26 cellular contexts compared by ENCODE assay signal in the genomic region with DNA sequence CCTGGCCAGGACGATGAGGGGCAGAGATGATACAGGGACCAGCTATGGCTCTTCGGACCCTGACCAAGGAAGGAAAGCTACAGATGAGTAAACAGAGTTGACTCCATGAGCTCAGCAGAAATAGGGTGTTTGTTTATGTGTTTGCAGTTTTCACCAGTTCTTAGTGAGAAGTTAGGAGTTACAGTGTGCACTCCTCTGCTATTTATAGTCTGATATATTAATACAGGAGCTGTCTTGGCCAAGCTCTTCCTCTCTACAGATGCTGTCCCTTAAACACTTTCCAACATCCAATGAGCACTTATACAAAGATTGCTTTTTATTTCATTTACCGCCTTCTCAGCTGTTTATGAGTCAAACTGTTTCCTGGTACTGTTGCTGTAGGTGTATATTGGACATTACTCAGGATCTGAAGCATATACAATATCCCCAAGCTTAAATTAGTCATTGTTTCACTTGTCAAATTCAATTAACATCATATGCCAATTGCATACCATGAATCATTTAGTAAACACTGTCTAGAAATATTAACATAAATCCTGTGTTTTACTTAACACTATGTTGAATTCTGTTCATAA.
DNase-seq lines count a peak whose midpoint lies in the region; ATAC-seq and TF ChIP-seq lines count a peak whose summit lies in the region.
"Had no signal": no experiment of that assay in that cellular context is flagged by ENCODE, and none has a peak within 500 bp of the region (broad histone marks: within the 10 kb centered on the region; RNA-seq: fewer than 3 reads in every experiment).

No MANE protein-coding gene starts in this region.

- no peaks in the 10 kb centered on the region for H3K27me3 Mint-ChIP-seq in activated naive CD8-positive, alpha-beta T cell treated with anti-CD3 and anti-CD28 coated beads, Interleukin-2, amount 50 U/mL, for 24 hours
- no peaks in the 10 kb centered on the region for H3K27me3 Mint-ChIP-seq in activated naive CD8-positive, alpha-beta T cell treated with anti-CD3 and anti-CD28 coated beads for 36 hours
- H3K27me3 Mint-ChIP-seq: activated B cell treated with CpG ODN at 0.5 μM for 24 hours; activated naive CD4-positive, alpha-beta T cell treated with anti-CD3 and anti-CD28 coated beads, Interleukin-2, amount 50 U/mL, for 24 hours; B cell; CD8-positive, alpha-beta memory T cell; stimulated activated naive CD8-positive, alpha-beta T cell treated with anti-CD3 and anti-CD28 coated beads, Interleukin-15, Interleukin-2, amounts not matched to agents 100 ng/mL and 50 ng/mL, for 24 hours had no signal

- BruUV-seq in A673 (replicated peaks; lab: Mats Ljungman, UMichigan) = no TSS peak

- no peaks in the 10 kb centered on the region for H3K4me1 Mint-ChIP-seq in activated naive CD8-positive, alpha-beta T cell treated with anti-CD3 and anti-CD28 coated beads, Interleukin-2, amount 50 U/mL, for 24 hours
- H3K4me1 Mint-ChIP-seq in activated naive CD8-positive, alpha-beta T cell treated with anti-CD3 and anti-CD28 coated beads for 36 hours = no peaks in the 10 kb centered on the region
- H3K4me1 Mint-ChIP-seq: activated B cell treated with CpG ODN at 0.5 μM for 24 hours; activated naive CD4-positive, alpha-beta T cell treated with anti-CD3 and anti-CD28 coated beads, Interleukin-2, amount 50 U/mL, for 24 hours; B cell; CD8-positive, alpha-beta memory T cell had no signal

- H3K27me3 ChIP-seq in A673 (replicated peaks; ENCODE audit: insufficient read depth, low read depth, low read length, poor library complexity) = no peaks in the 10 kb centered on the region
- H3K27me3 ChIP-seq: dorsolateral prefrontal cortex, uterus had no signal

- no peaks in the 10 kb centered on the region for H3K4me1 ChIP-seq in A673 (ENCODE audit: insufficient read depth, low read length, poor library complexity, severe bottlenecking)
- H3K4me1 ChIP-seq: prostate gland, uterus had no signal

- CTCF ChIA-PET in A673 (lab: Charles Lee) = no interaction called here

- H3K9me3 Mint-ChIP-seq in activated naive CD8-positive, alpha-beta T cell treated with anti-CD3 and anti-CD28 coated beads, Interleukin-2, amount 50 U/mL, for 24 hours = peaks cover 9% of the 10 kb centered on the region
- H3K9me3 Mint-ChIP-seq in activated naive CD8-positive, alpha-beta T cell treated with anti-CD3 and anti-CD28 coated beads for 36 hours = peaks cover 7% of the 10 kb centered on the region
- H3K9me3 Mint-ChIP-seq: activated B cell treated with CpG ODN at 0.5 μM for 24 hours; activated naive CD4-positive, alpha-beta T cell treated with anti-CD3 and anti-CD28 coated beads, Interleukin-2, amount 50 U/mL, for 24 hours had no signal

- ATAC-seq in activated naive CD8-positive, alpha-beta T cell treated with anti-CD3 and anti-CD28 coated beads, Interleukin-2, amount 50 U/mL, for 24 hours = peak; percentile 54
- ATAC-seq: K562, left lobe of liver, PC-3 had no signal

- intact Hi-C loops in A673 (cut with micrococcal nuclease; ENCODE audit: unreplicated experiment) = no loop called here

- no peaks in the 10 kb centered on the region for H3K36me3 Mint-ChIP-seq in activated naive CD8-positive, alpha-beta T cell treated with anti-CD3 and anti-CD28 coated beads, Interleukin-2, amount 50 U/mL, for 24 hours (ENCODE audit: low read depth)
- H3K36me3 Mint-ChIP-seq in activated naive CD8-positive, alpha-beta T cell treated with anti-CD3 and anti-CD28 coated beads for 36 hours = peaks cover 3% of the 10 kb centered on the region
- H3K36me3 Mint-ChIP-seq: CD8-positive, alpha-beta memory T cell had no signal

- H3K4me3 Mint-ChIP-seq in activated naive CD8-positive, alpha-beta T cell treated with anti-CD3 and anti-CD28 coated beads, Interleukin-2, amount 50 U/mL, for 24 hours = no peak overlapping the region
- H3K4me3 Mint-ChIP-seq in activated naive CD8-positive, alpha-beta T cell treated with anti-CD3 and anti-CD28 coated beads for 36 hours = no peak overlapping the region
- H3K4me3 Mint-ChIP-seq: activated B cell treated with CpG ODN at 0.5 μM for 24 hours; activated naive CD4-positive, alpha-beta T cell treated with anti-CD3 and anti-CD28 coated beads, Interleukin-2, amount 50 U/mL, for 24 hours; B cell; CD8-positive, alpha-beta memory T cell; stimulated activated naive CD8-positive, alpha-beta T cell treated with anti-CD3 and anti-CD28 coated beads, Interleukin-15, Interleukin-2, amounts not matched to agents 100 ng/mL and 50 ng/mL, for 24 hours had no signal

- POLR2A ChIA-PET in A673 (lab: Charles Lee; ENCODE audit: low non-redundant PET) = no interaction called here

- peak overlapping the region; percentile 42 for H3K27ac ChIP-seq in epithelial cell of prostate
- H3K27ac ChIP-seq in A673 (ENCODE audit: low read depth, low read length, poor library complexity, severe bottlenecking) = no peak overlapping the region
- H3K27ac ChIP-seq: dorsolateral prefrontal cortex, prostate gland, uterus had no signal

- H3K4me3 ChIP-seq in A673 (ENCODE audit: low read depth, low read length, poor library complexity, severe bottlenecking) = no peak overlapping the region
- H3K4me3 ChIP-seq: dorsolateral prefrontal cortex, K562, prostate gland, uterus had no signal

- no peaks in the 10 kb centered on the region for H3K9me3 ChIP-seq in A673 (ENCODE audit: low read depth, low read length, poor library complexity, severe bottlenecking)
- H3K9me3 ChIP-seq: prostate gland, uterus had no signal

- TF ChIP-seq CTCF in A673 (conservative IDR thresholded peaks at IDR 0.05; ENCODE audit: low read depth, low read length) = no peak

- no peaks in the 10 kb centered on the region for H3K36me3 ChIP-seq in A673 (ENCODE audit: insufficient read depth, low read length, poor library complexity, severe bottlenecking)
- H3K36me3 ChIP-seq: prostate gland, uterus had no signal

- H3K27ac Mint-ChIP-seq in activated naive CD8-positive, alpha-beta T cell treated with anti-CD3 and anti-CD28 coated beads, Interleukin-2, amount 50 U/mL, for 24 hours = no peak overlapping the region
- H3K27ac Mint-ChIP-seq in activated naive CD8-positive, alpha-beta T cell treated with anti-CD3 and anti-CD28 coated beads for 36 hours = no peak overlapping the region
- H3K27ac Mint-ChIP-seq: activated B cell treated with CpG ODN at 0.5 μM for 24 hours; activated naive CD4-positive, alpha-beta T cell treated with anti-CD3 and anti-CD28 coated beads, Interleukin-2, amount 50 U/mL, for 24 hours; B cell; CD8-positive, alpha-beta memory T cell; stimulated activated naive CD8-positive, alpha-beta T cell treated with anti-CD3 and anti-CD28 coated beads, Interleukin-15, Interleukin-2, amounts not matched to agents 100 ng/mL and 50 ng/mL, for 24 hours had no signal

- no peak for DNase-seq in activated naive CD8-positive, alpha-beta T cell treated with anti-CD3 and anti-CD28 coated beads, Interleukin-2, amount 50 U/mL, for 24 hours
- DNase-seq in activated naive CD8-positive, alpha-beta T cell treated with anti-CD3 and anti-CD28 coated beads for 36 hours = no peak
- DNase-seq in HCEC 1CT (peak; percentile 10), epithelial cell of prostate (ENCODE audit: low read depth, low spot score) (peak; percentile 36), renal cortical epithelial cell (ENCODE audit: low read depth) (peak; percentile 39), RKO (ENCODE audit: low spot score) (no peak), A673 (ENCODE audit: low spot score) (no peak)
- no peak for DNase-seq in activated CD8-positive, alpha-beta memory T cell treated with anti-CD3 and anti-CD28 coated beads for 24 hours
- DNase-seq: activated B cell treated with CpG ODN at 0.5 μM for 24 hours; activated CD4-positive, alpha-beta T cell treated with anti-CD3 and anti-CD28 coated beads, Interleukin-2, amount 50 U/mL, for 4 hours; CD8-positive, alpha-beta memory T cell; dorsolateral prefrontal cortex; foreskin melanocyte; NCI-H1105 treated with DMSO at 0.1 percent for 48 hours; NCI-H2029 treated with DMSO at 0.1 percent for 48 hours; NCI-H526; NK-92 treated with Interleukin-12 subunit alpha and Interleukin-12 subunit beta, amount 100 ng/mL, for 24 hours; PC-3; SW 1271; uterus had no signal

Comparison
In these comparisons a context has a peak if more than half of its experiments do, and no peak if none do; other contexts are left out.
1. DNase-seq: peak in HCEC 1CT (single experiment), epithelial cell of prostate (single experiment) and renal cortical epithelial cell (single experiment); none in activated naive CD8-positive, alpha-beta T cell treated with anti-CD3 and anti-CD28 coated beads, Interleukin-2, amount 50 U/mL, for 24 hours (single experiment), activated naive CD8-positive, alpha-beta T cell treated with anti-CD3 and anti-CD28 coated beads for 36 hours (single experiment), activated CD8-positive, alpha-beta memory T cell treated with anti-CD3 and anti-CD28 coated beads for 24 hours (single experiment), RKO (single experiment) and A673 (single experiment).